In genomic region chr18:15002765-15003164, GRCh38 we compare ENCODE assay signal across 6 cellular contexts.
DNase-seq lines count a peak whose midpoint lies in the region; ATAC-seq, FAIRE-seq and TF ChIP-seq lines count a peak whose summit lies in the region.
"Not testable (repeated sequence)": the region's sequence is repeated elsewhere in the genome, so short reads cannot be mapped to it uniquely, and the experiment has no call there.

No MANE protein-coding gene starts in this region.

- not testable (repeated sequence) for H4K20me1 ChIP-seq in DND-41 (ENCODE audit: insufficient read depth, low read length)

- intact Hi-C loops in kidney (cut with DNase I); pancreas (cut with DNase I): not testable (repeated sequence)

- not testable (repeated sequence) for H3K79me2 ChIP-seq in DND-41 (ENCODE audit: insufficient read depth, low read length)

- not testable (repeated sequence) for H2AFZ ChIP-seq in DND-41 (ENCODE audit: low read depth, low read length)

- not testable (repeated sequence) for H3K27me3 ChIP-seq in DND-41 (ENCODE audit: insufficient read depth, low read length, poor library complexity); pancreas

- peak; percentile 65 for ATAC-seq in DND-41 (ENCODE audit: insufficient read depth, low read depth)
- peak in 3 of 4 donors; percentile 22 to 50 (median 40) for ATAC-seq in pancreas

- H3K4me3 ChIP-seq in DND-41 (ENCODE audit: low read depth in 1 of 2, low read length in 2 of 2); kidney (ENCODE audit: low read length in 2 of 2); pancreas: not testable (repeated sequence)

- H3K9ac ChIP-seq in DND-41 (ENCODE audit: low read depth, low read length); kidney (ENCODE audit: low read length in 2 of 2): not testable (repeated sequence)

- TF ChIP-seq CTCF in DND-41 (IDR thresholded peaks at IDR 0.05; ENCODE audit: borderline replicate concordance, extremely low read depth, low read length, poor library complexity, severe bottlenecking); kidney (IDR thresholded peaks at IDR 0.05; ENCODE audit: borderline replicate concordance, extremely low read depth, insufficient read depth); pancreas (IDR thresholded peaks at IDR 0.05): not testable (repeated sequence)

- not testable (repeated sequence) for H3K4me1 ChIP-seq in DND-41 (ENCODE audit: insufficient read depth, low read length); kidney (ENCODE audit: control insufficient read depth in 1 of 2, insufficient read depth in 1 of 2, low read depth in 1 of 2, low read length in 2 of 2); pancreas

- not testable (repeated sequence) for H3K27ac ChIP-seq in DND-41 (ENCODE audit: low read length); kidney (ENCODE audit: low read depth in 2 of 2, low read length in 2 of 2); pancreas

- not testable (repeated sequence) for DNase-seq in DND-41
- peak; percentile 37 to 68 for DNase-seq in NCI-H524 (lab: John Stamatoyannopoulos, UW)
- DNase-seq in RPMI8226: peak; percentile 23
- peak; percentile 54 for DNase-seq in kidney
- peak; percentile 78 for DNase-seq in mesenteric fat pad (ENCODE audit: low spot score)
- peak in 1 of 6 donors; percentile 63 for DNase-seq in pancreas

- H3K36me3 ChIP-seq in DND-41 (ENCODE audit: insufficient read depth, low read length); kidney (ENCODE audit: control insufficient read depth in 1 of 2, insufficient read depth in 2 of 2, low read length in 2 of 2); pancreas: not testable (repeated sequence)

- not testable (repeated sequence) for H3K9me3 ChIP-seq in DND-41 (ENCODE audit: insufficient read depth, low read length, severe bottlenecking); kidney (ENCODE audit: control insufficient read depth in 1 of 2, low read length in 2 of 2); pancreas

- H3K4me2 ChIP-seq in DND-41 (ENCODE audit: insufficient read depth, low read length): not testable (repeated sequence)

- not testable (repeated sequence) for FAIRE-seq in kidney (lab: Jason Lieb, UNC); pancreas (lab: Jason Lieb, UNC)

- 52 to 58% methylated on average over 2 to 3 of the region's 3 CpGs for WGBS in pancreas, 2 donors
